8 cellular contexts compared by ENCODE assay signal in genomic region chr22:41302016-41302767, GRCh38. TPM values are rescaled to one million over a fixed set of nuclear protein-coding genes. Genes with fewer than 3 reads are reported as not detected.
DNase-seq lines count a peak whose midpoint lies in the region; ATAC-seq lines count a peak whose summit lies in the region.

No MANE protein-coding gene starts in this region.

- no peaks in the 10 kb centered on the region for H3K27me3 ChIP-seq in endocrine pancreas (ENCODE audit: control insufficient read depth, insufficient read depth, low read length)
- no peaks in the 10 kb centered on the region for H3K27me3 ChIP-seq in muscle layer of colon (ENCODE audit: control insufficient read depth in 1 of 2, insufficient read depth in 2 of 2, low read length in 2 of 2)

- H3K36me3 Mint-ChIP-seq in T-helper 17 cell (ENCODE audit: low read depth) = no peaks in the 10 kb centered on the region

- peaks cover 5% of the 10 kb centered on the region for H3K4me1 ChIP-seq in endocrine pancreas (ENCODE audit: control insufficient read depth, insufficient read depth, low read length)
- peaks cover 17% of the 10 kb centered on the region for H3K4me1 ChIP-seq in muscle layer of colon (ENCODE audit: insufficient read depth, low read length)

- H3K27ac Mint-ChIP-seq in T-helper 17 cell = peak overlapping the region; percentile 89

- peaks cover 24% of the 10 kb centered on the region for H3K4me1 Mint-ChIP-seq in T-helper 17 cell

- no peaks in the 10 kb centered on the region for H3K27me3 Mint-ChIP-seq in T-helper 17 cell

- DNase-seq in NCI-H748 (lab: John Stamatoyannopoulos, UW; ENCODE audit: unreplicated experiment) = peak; percentile 33
- no peak for DNase-seq in NCI-H748 treated with DMSO at 0.1 percent for 48 hours (lab: John Stamatoyannopoulos, UW)
- no peak for DNase-seq in T-helper 17 cell
- DNase-seq in OCI-M2 (lab: John Stamatoyannopoulos, UW; ENCODE audit: unreplicated experiment) = no peak
- no peak for DNase-seq in DMS79 (lab: John Stamatoyannopoulos, UW)
- DNase-seq in NCI-H510A treated with DMSO at 0.1 percent for 48 hours (lab: John Stamatoyannopoulos, UW) = no peak

- H3K4me3 ChIP-seq in endocrine pancreas (ENCODE audit: control insufficient read depth, insufficient read depth, low read length) (peak overlapping the region; percentile 68), muscle layer of colon (ENCODE audit: low read depth in 1 of 2, low read length in 2 of 2) (peak overlapping the region; percentile 68 to 96)

- H3K36me3 ChIP-seq in endocrine pancreas (ENCODE audit: control insufficient read depth, insufficient read depth, low read length) (no peaks in the 10 kb centered on the region), muscle layer of colon (ENCODE audit: insufficient read depth, low read length) (no peaks in the 10 kb centered on the region)

- H3K9ac ChIP-seq in endocrine pancreas (ENCODE audit: control insufficient read depth, insufficient read depth, low read length) = peak overlapping the region; percentile 92
- H3K9ac ChIP-seq in muscle layer of colon (ENCODE audit: low read length) = peak overlapping the region; percentile 82

- peak overlapping the region; percentile 88 for H3K4me3 Mint-ChIP-seq in T-helper 17 cell

- peak overlapping the region; percentile 90 for H3K27ac ChIP-seq in muscle layer of colon (ENCODE audit: low read depth, low read length)

- no peak for ATAC-seq in T-helper 17 cell

- H3K9me3 ChIP-seq in T-helper 17 cell (ENCODE audit: control insufficient read depth, low read length, poor library complexity, severe bottlenecking) = no peaks in the 10 kb centered on the region
- H3K9me3 ChIP-seq in endocrine pancreas (ENCODE audit: control insufficient read depth, low read length) = no peaks in the 10 kb centered on the region
- no peaks in the 10 kb centered on the region for H3K9me3 ChIP-seq in muscle layer of colon (ENCODE audit: low read length)

RNA-seq across cellular contexts. Expression of gene ZC3H7B, which starts 0.9 kb away (rescaled TPM):
- 10 to 100 TPM; 33.5 to 35.9 TPM for total RNA-seq in T-helper 17 cell

RNA-seq across cellular contexts. Expression of gene RANGAP1, which starts 16.2 kb away (rescaled TPM):
- total RNA-seq in T-helper 17 cell = 100 to 1,000 TPM; 114 to 142 TPM
